9 cellular contexts compared by ENCODE assay signal in the genomic region with DNA sequence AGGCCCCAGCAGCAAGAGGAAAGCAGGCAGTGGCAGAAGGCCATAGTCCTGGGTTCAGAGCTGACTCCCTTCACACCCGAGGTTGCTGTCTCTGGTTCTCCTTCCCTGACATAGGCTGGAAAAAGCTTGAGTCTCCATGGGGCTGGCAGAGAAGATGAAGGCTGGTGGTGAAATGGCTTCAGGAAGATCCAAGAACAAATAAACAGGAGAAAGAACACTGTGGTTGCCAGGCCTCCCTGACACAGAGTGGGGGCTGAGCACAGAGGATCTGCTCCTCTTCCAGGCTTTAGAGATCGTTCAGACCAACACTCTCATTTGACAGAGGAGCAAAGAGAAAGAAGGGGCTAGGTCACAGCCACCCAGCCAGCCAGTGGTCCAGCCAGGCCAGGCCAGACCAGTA. TPM values are rescaled to one million over a fixed set of nuclear protein-coding genes. Genes with fewer than 3 reads are reported as not detected.
DNase-seq lines count a peak whose midpoint lies in the region; ATAC-seq and TF ChIP-seq lines count a peak whose summit lies in the region.
"Had no signal": no experiment of that assay in that cellular context is flagged by ENCODE, and none has a peak within 500 bp of the region (broad histone marks: within the 10 kb centered on the region; RNA-seq: fewer than 3 reads in every experiment).

No MANE protein-coding gene starts in this region.

- H3K36me3 ChIP-seq in Karpas-422 (ENCODE audit: insufficient read depth, low read length), result 0 out of 2 replicates have a peak, but pooled peaks cover 4% of the 10 kb centered on the region
- H3K36me3 ChIP-seq in endodermal cell (ENCODE audit: control insufficient read depth, insufficient read depth, low read length), result peaks cover 53% of the 10 kb centered on the region
- H3K36me3 ChIP-seq in osteoblast (ENCODE audit: insufficient read depth, low read length), result peaks cover 29% of the 10 kb centered on the region
- peaks cover 14 to 29% of the 10 kb centered on the region in 2 experiments for H3K36me3 ChIP-seq in SK-N-SH (replicated peaks in 1 of 2; ENCODE audit: control insufficient read depth in 1 of 2, insufficient read depth in 2 of 2, low read length in 1 of 2)
- peaks cover 28% of the 10 kb centered on the region for H3K36me3 ChIP-seq in OCI-LY7 (ENCODE audit: insufficient read depth, low read length)

- H3K9me2 ChIP-seq in Karpas-422 (replicated peaks; ENCODE audit: insufficient read depth, low read length), result no peaks in the 10 kb centered on the region
- H3K9me2 ChIP-seq in SK-N-SH, result no peaks in the 10 kb centered on the region
- no peaks in the 10 kb centered on the region for H3K9me2 ChIP-seq in OCI-LY7 (ENCODE audit: insufficient read depth, low read length)

- ATAC-seq in GM21390 (IDR thresholded peaks at IDR 0.05; ENCODE audit: unreplicated experiment), result no peak

- peak overlapping the region; percentile 39 for H3K27ac Mint-ChIP-seq in endodermal cell

- TF ChIP-seq CTCF in AG04450 (IDR thresholded peaks at IDR 0.05; ENCODE audit: low read depth, low read length) (no peak), endodermal cell (conservative IDR thresholded peaks at IDR 0.05) (no peak), osteoblast (IDR thresholded peaks at IDR 0.05; ENCODE audit: extremely low read depth, low read depth, low read length) (no peak), SK-N-SH (IDR thresholded peaks at IDR 0.05) (no peak), OCI-LY7 (conservative IDR thresholded peaks at IDR 0.05; ENCODE audit: low read length) (no peak)

- no peaks in the 10 kb centered on the region for H3K9me3 Mint-ChIP-seq in endodermal cell

- H3K4me2 ChIP-seq in Karpas-422 (ENCODE audit: low read depth, low read length, poor library complexity, severe bottlenecking), result no peak overlapping the region
- no peak overlapping the region for H3K4me2 ChIP-seq in osteoblast (ENCODE audit: insufficient read depth, low read length)
- no peak overlapping the region for H3K4me2 ChIP-seq in SK-N-SH
- no peak overlapping the region for H3K4me2 ChIP-seq in OCI-LY7 (ENCODE audit: low read length)

- H3K4me3 ChIP-seq in AG04450 (ENCODE audit: low read depth, low read length), result no peak overlapping the region
- H3K4me3 ChIP-seq in Karpas-422 (ENCODE audit: low read length), result no peak overlapping the region
- H3K4me3 ChIP-seq in endodermal cell (ENCODE audit: low read length), result no peak overlapping the region
- no peak overlapping the region for H3K4me3 ChIP-seq in osteoblast (ENCODE audit: insufficient read depth, low read length)
- no peak overlapping the region for H3K4me3 ChIP-seq in SK-N-SH (ENCODE audit: low read depth in 2 of 2, low read length in 1 of 2)
- H3K4me3 ChIP-seq in OCI-LY7 (ENCODE audit: low read depth, low read length, poor library complexity, severe bottlenecking), result no peak overlapping the region

- H3K4me1 ChIP-seq in Karpas-422 (ENCODE audit: low read length) (peaks cover 92% of the 10 kb centered on the region), endodermal cell (ENCODE audit: control insufficient read depth, insufficient read depth, low read length) (peaks cover 16% of the 10 kb centered on the region), osteoblast (ENCODE audit: insufficient read depth, low read length) (peaks cover 46% of the 10 kb centered on the region), SK-N-SH (ENCODE audit: control insufficient read depth in 1 of 2, insufficient read depth in 2 of 2, low read depth in 1 of 2, low read length in 1 of 2) (peaks cover 48 to 49% of the 10 kb centered on the region in 2 experiments; a peak in 3 of 4 replicates), OCI-LY7 (ENCODE audit: insufficient read depth, low read length, poor library complexity, severe bottlenecking) (peaks cover 74% of the 10 kb centered on the region)

- H3K4me1 Mint-ChIP-seq in endodermal cell, result peaks cover 52% of the 10 kb centered on the region

- H3K27ac ChIP-seq in AG04450 (ENCODE audit: low read depth, low read length) (peak overlapping the region; percentile 47), Karpas-422 (ENCODE audit: low read length) (0 out of 2 replicates have a peak overlapping the region, but pooled peaks have one; percentile 8), endodermal cell (ENCODE audit: low read depth, low read length) (no peak overlapping the region), osteoblast (ENCODE audit: low read depth, low read length) (peak overlapping the region; percentile 49), SK-N-SH (ENCODE audit: low read depth in 2 of 2, low read length in 1 of 2) (no peak overlapping the region), OCI-LY7 (ENCODE audit: low read depth, low read length, poor library complexity, severe bottlenecking) (no peak overlapping the region)

- CTCF ChIA-PET in AG04450 (lab: Charles Lee), result interaction anchor here (0.9 to 2.5 kb wide), 3 partner anchors 12 to 141 kb away, joined by 3 to 9 read pairs (median 7); no protein-coding TSS in a partner anchor
- CTCF ChIA-PET in SK-N-SH (lab: Yijun Ruan, JAX), result interaction anchor here (2.0 to 15.5 kb wide), 2 partner anchors 12 to 34 kb away, joined by 6 to 247 read pairs; no protein-coding TSS in a partner anchor
- CTCF ChIA-PET in OCI-LY7 (lab: Charles Lee; ENCODE audit: unreplicated experiment), result no interaction called here

- H3K27me3 Mint-ChIP-seq in endodermal cell (ENCODE audit: insufficient read depth), result no peaks in the 10 kb centered on the region

- no peak overlapping the region for H3K4me3 Mint-ChIP-seq in endodermal cell

- no peak for DNase-seq in AG04450 (ENCODE audit: low read depth, low spot score)
- DNase-seq in Karpas-422, result no peak
- no peak for DNase-seq in endodermal cell
- no peak for DNase-seq in osteoblast (ENCODE audit: insufficient read length, low spot score, missing footprints)
- DNase-seq in SK-N-SH, result no peak
- no peak for DNase-seq in OCI-LY7 (ENCODE audit: low spot score)
- DNase-seq in NCI-H446 (lab: John Stamatoyannopoulos, UW), result no peak
- DNase-seq: Kasumi-1 had no signal

- peaks cover 3% of the 10 kb centered on the region for H3F3A ChIP-seq in SK-N-SH (replicated peaks; ENCODE audit: insufficient read depth)

- H2AFZ ChIP-seq in Karpas-422 (ENCODE audit: low read length) (no peak overlapping the region), osteoblast (ENCODE audit: low read length) (no peak overlapping the region), SK-N-SH (ENCODE audit: low read depth) (no peak overlapping the region), OCI-LY7 (ENCODE audit: low read length) (no peak overlapping the region)

- H3K79me2 ChIP-seq in Karpas-422 (ENCODE audit: low read length), result peaks cover 99% of the 10 kb centered on the region
- peaks cover 100% of the 10 kb centered on the region for H3K79me2 ChIP-seq in osteoblast (ENCODE audit: insufficient read depth, low read length)
- peaks cover 100% of the 10 kb centered on the region for H3K79me2 ChIP-seq in SK-N-SH (ENCODE audit: insufficient read depth)
- peaks cover 42% of the 10 kb centered on the region; the same call in 1 of the 2 replicates for H3K79me2 ChIP-seq in OCI-LY7 (ENCODE audit: insufficient read depth, low read depth, low read length)

- no peaks in the 10 kb centered on the region for H3K27me3 ChIP-seq in AG04450 (ENCODE audit: control insufficient read depth, insufficient read depth, low read length)
- no peaks in the 10 kb centered on the region for H3K27me3 ChIP-seq in Karpas-422 (ENCODE audit: low read length)
- H3K27me3 ChIP-seq in endodermal cell (ENCODE audit: control insufficient read depth, insufficient read depth, low read length, poor library complexity, severe bottlenecking), result no peaks in the 10 kb centered on the region
- no peaks in the 10 kb centered on the region for H3K27me3 ChIP-seq in osteoblast (ENCODE audit: insufficient read depth, low read length)
- no peaks in the 10 kb centered on the region for H3K27me3 ChIP-seq in SK-N-SH (ENCODE audit: insufficient read depth)

- H3K9me3 ChIP-seq in AG04450 (ENCODE audit: control insufficient read depth, insufficient read depth, low read length), result no peaks in the 10 kb centered on the region
- H3K9me3 ChIP-seq in Karpas-422 (ENCODE audit: low read length), result no peaks in the 10 kb centered on the region
- no peaks in the 10 kb centered on the region for H3K9me3 ChIP-seq in endodermal cell (ENCODE audit: control insufficient read depth, low read length)
- no peaks in the 10 kb centered on the region for H3K9me3 ChIP-seq in osteoblast (ENCODE audit: low read depth, low read length)
- H3K9me3 ChIP-seq in SK-N-SH, result no peaks in the 10 kb centered on the region
- no peaks in the 10 kb centered on the region for H3K9me3 ChIP-seq in OCI-LY7 (ENCODE audit: low read length)

- no TSS peak for BruUV-seq in OCI-LY7 (replicated peaks; lab: Mats Ljungman, UMichigan)

- 0 out of 2 replicates have a peak, but pooled peaks cover 4% of the 10 kb centered on the region for H4K20me1 ChIP-seq in Karpas-422 (ENCODE audit: insufficient read depth, low read depth, low read length)
- H4K20me1 ChIP-seq in osteoblast (ENCODE audit: insufficient read depth, low read length), result peaks cover 81% of the 10 kb centered on the region
- peaks cover 99% of the 10 kb centered on the region for H4K20me1 ChIP-seq in SK-N-SH (ENCODE audit: insufficient read depth)
- peaks cover 30% of the 10 kb centered on the region for H4K20me1 ChIP-seq in OCI-LY7 (ENCODE audit: insufficient read depth, low read length)

- peaks cover 32% of the 10 kb centered on the region for H3K36me3 Mint-ChIP-seq in endodermal cell (ENCODE audit: low read depth)

- whole genome bisulfite sequencing in endodermal cell (ENCODE audit: insufficient coverage in 1 of 2, insufficient read length in 1 of 2), 2 experiments, result 63 to 89% methylated on average over 1 to 2 of the region's 2 CpGs
- WGBS in SK-N-SH (ENCODE audit: low lambda C conversion rate), result 89% methylated on average over 1 of the region's 2 CpGs

- no peak for TF ChIP-seq EP300 in SK-N-SH (IDR thresholded peaks at IDR 0.05; ENCODE audit: borderline replicate concordance in 1 of 2, low read depth in 1 of 2, low read length in 1 of 2)

- no peak for TF ChIP-seq RAD21 in SK-N-SH (IDR thresholded peaks at IDR 0.05; ENCODE audit: low read length)

- H3K9ac ChIP-seq in Karpas-422 (ENCODE audit: low read length), result peak overlapping the region; percentile 19; the same call in 1 of the 2 replicates
- H3K9ac ChIP-seq in endodermal cell (ENCODE audit: extremely low read depth, low read length, poor library complexity, severe bottlenecking), result no peak overlapping the region
- H3K9ac ChIP-seq in SK-N-SH, result no peak overlapping the region

- POLR2A ChIA-PET in AG04450 (lab: Yijun Ruan, JAX) (no interaction called here), SK-N-SH (lab: Yijun Ruan, JAX) (no interaction called here), OCI-LY7 (lab: Charles Lee) (interaction anchor here (1.0 to 10.4 kb wide), 2 partner anchors 17 to 27 kb away, joined by 3 to 342 read pairs; no protein-coding TSS in a partner anchor)

- intact Hi-C loops in OCI-LY7 (cut with micrococcal nuclease; ENCODE audit: unreplicated experiment), result no loop called here

RNA-seq across cellular contexts. Expression of gene HDAC7, which starts 14.3 kb away (rescaled TPM):
- 17.1 and 22.1 TPM in 2 replicates for polyA plus RNA-seq in AG04450 (2011; rRNA removed)
- 22.5 and 25.5 TPM in 2 replicates for polyA minus RNA-seq in AG04450 (2011; rRNA and poly(A)+ RNA removed)
- total RNA-seq in Karpas-422 (2014; rRNA removed; shearing (Covaris generic); ENCODE audit: low replicate concordance), result 36.2 and 54.8 TPM in 2 replicates
- total RNA-seq in endodermal cell, result 100 to 1,000 TPM; 146 to 154 TPM
- 73.0 TPM for polyA plus RNA-seq in endodermal cell (2013, experiment 1 of 2)
- polyA plus RNA-seq in endodermal cell (2013, experiment 2 of 2), result 68.5 TPM
- 39.8 and 41.3 TPM in 2 replicates for total RNA-seq in osteoblast
- 32.7 and 51.0 TPM in 2 replicates for polyA plus RNA-seq in SK-N-SH (2012; rRNA removed)
- polyA plus RNA-seq in SK-N-SH (2012; cell fraction: cytosol; rRNA removed), result 20.4 and 31.4 TPM in 2 replicates
- 227 and 305 TPM in 2 replicates for polyA plus RNA-seq in SK-N-SH (2012; cell fraction: nucleus; rRNA removed)
- 38.4 and 45.9 TPM in 2 replicates for total RNA-seq in OCI-LY7 (2014; rRNA removed; shearing (Covaris generic))
- total RNA-seq in OCI-LY7 (2022), result 130 and 131 TPM in 2 replicates

RNA-seq across cellular contexts. Expression of gene SLC48A1, which starts 32.4 kb away (rescaled TPM):
- polyA plus RNA-seq in AG04450 (2011; rRNA removed), result 7.8 and 9.0 TPM in 2 replicates
- polyA minus RNA-seq in AG04450 (2011; rRNA and poly(A)+ RNA removed), result 9.3 and 12.2 TPM in 2 replicates
- 21.5 and 21.9 TPM in 2 replicates for total RNA-seq in Karpas-422 (2014; rRNA removed; shearing (Covaris generic); ENCODE audit: low replicate concordance)
- total RNA-seq in endodermal cell, result 10 to 100 TPM; 21.3 to 30.4 TPM
- 13.9 TPM for polyA plus RNA-seq in endodermal cell (2013, experiment 1 of 2)
- polyA plus RNA-seq in endodermal cell (2013, experiment 2 of 2), result 13.5 TPM
- 18.0 and 19.2 TPM in 2 replicates for total RNA-seq in osteoblast
- 7.3 and 8.1 TPM in 2 replicates for polyA plus RNA-seq in SK-N-SH (2012; rRNA removed)
- polyA plus RNA-seq in SK-N-SH (2012; cell fraction: cytosol; rRNA removed), result 4.7 and 6.8 TPM in 2 replicates
- 13.1 and 16.1 TPM in 2 replicates for polyA plus RNA-seq in SK-N-SH (2012; cell fraction: nucleus; rRNA removed)
- 3.8 and 9.6 TPM in 2 replicates for total RNA-seq in OCI-LY7 (2014; rRNA removed; shearing (Covaris generic))
- total RNA-seq in OCI-LY7 (2022), result 8.6 and 12.0 TPM in 2 replicates

RNA-seq across cellular contexts. Expression of gene RAPGEF3, which starts 46.7 kb away (rescaled TPM):
- polyA plus RNA-seq in AG04450 (2011; rRNA removed) (1.7 and 2.1 TPM in 2 replicates), SK-N-SH (2012; rRNA removed) (0.90 and 0.93 TPM in 2 replicates)
- 2.7 and 3.4 TPM in 2 replicates for polyA minus RNA-seq in AG04450 (2011; rRNA and poly(A)+ RNA removed)
- 4.4 and 11.9 TPM in 2 replicates for total RNA-seq in Karpas-422 (2014; rRNA removed; shearing (Covaris generic); ENCODE audit: low replicate concordance)
- total RNA-seq in endodermal cell (10 to 100 TPM; 11.4 to 19.6 TPM), osteoblast (3.5 and 4.3 TPM in 2 replicates), OCI-LY7 (2022) (2.9 and 4.7 TPM in 2 replicates)
- polyA plus RNA-seq in endodermal cell (2013, experiment 1 of 2), result 3.7 TPM
- polyA plus RNA-seq in endodermal cell (2013, experiment 2 of 2), result 3.2 TPM
- polyA plus RNA-seq in SK-N-SH (2012; cell fraction: cytosol; rRNA removed), result 0.23 and 0.42 TPM in 2 replicates
- 3.8 and 4.7 TPM in 2 replicates for polyA plus RNA-seq in SK-N-SH (2012; cell fraction: nucleus; rRNA removed)
- 0.69 and 0.80 TPM in 2 replicates for total RNA-seq in OCI-LY7 (2014; rRNA removed; shearing (Covaris generic))

Comparison
In these comparisons a context has a peak if more than half of its experiments do, and no peak if none do; other contexts are left out.
1. H3K27ac ChIP-seq: peak in AG04450 (single experiment), Karpas-422 (single experiment) and osteoblast (single experiment); none in endodermal cell (single experiment), SK-N-SH (0 of 2) and OCI-LY7 (single experiment).